ENCODE assay signal across 18 cellular contexts in genomic region chr12:98856897-98857540, GRCh38.
DNase-seq lines count a peak whose midpoint lies in the region; TF ChIP-seq lines count a peak whose summit lies in the region.
"Had no signal": no experiment of that assay in that cellular context is flagged by ENCODE, and none has a peak within 500 bp of the region (broad histone marks: within the 10 kb centered on the region; RNA-seq: fewer than 3 reads in every experiment).

No MANE protein-coding gene starts in this region.

- no peaks in the 10 kb centered on the region for H4K20me1 ChIP-seq in MM.1S (ENCODE audit: insufficient read depth, low read length)

- H3K4me2 ChIP-seq in MM.1S (ENCODE audit: low read depth, low read length) = no peak overlapping the region

- TF ChIP-seq POLR2A in testis (IDR thresholded peaks at IDR 0.05) = no peak

- peak; percentile 75 for DNase-seq in DMS53 treated with DMSO at 0.1 percent for 48 hours (lab: John Stamatoyannopoulos, UW; ENCODE audit: unreplicated experiment)
- DNase-seq in NCI-H2227 (lab: John Stamatoyannopoulos, UW; ENCODE audit: unreplicated experiment) = peak; percentile 51
- DNase-seq in choroid plexus epithelial cell (ENCODE audit: low read depth) = peak; percentile 35
- peak; percentile 34 for DNase-seq in kidney glomerular epithelial cell (lab: John Stamatoyannopoulos, UW)
- no peak for DNase-seq in testis
- DNase-seq in activated T-cell treated with anti-CD3 and anti-CD28 coated beads, Interleukin-2, amount 50 U/mL, for 48 hours = no peak
- no peak for DNase-seq in MM.1S
- DNase-seq in CD8-positive, alpha-beta memory T cell = no peak
- DNase-seq: amniotic stem cell; cortex of kidney; head of caudate nucleus; left ventricle myocardium superior; naive thymus-derived CD4-positive, alpha-beta T cell; NCI-H1930; NCI-H774; psoas muscle; SW 1271 had no signal

- H3K27ac ChIP-seq in testis (no peak overlapping the region), MM.1S (ENCODE audit: low read length) (no peak overlapping the region)
- no peak overlapping the region for H3K27ac ChIP-seq in CD8-positive, alpha-beta memory T cell (ENCODE audit: low read depth, low read length)
- H3K27ac ChIP-seq: psoas muscle had no signal

- H3F3A ChIP-seq in MM.1S (ENCODE audit: insufficient read depth, low read length) = no peaks in the 10 kb centered on the region

- H3K4me1 ChIP-seq in testis (no peaks in the 10 kb centered on the region), MM.1S (ENCODE audit: low read length) (no peaks in the 10 kb centered on the region)
- no peaks in the 10 kb centered on the region for H3K4me1 ChIP-seq in CD8-positive, alpha-beta memory T cell (ENCODE audit: insufficient read depth, low read length)
- H3K4me1 ChIP-seq: psoas muscle had no signal

- CTCF ChIA-PET in CD8-positive, alpha-beta memory T cell (lab: Charles Lee) = no interaction called here

- H3K4me3 ChIP-seq in choroid plexus epithelial cell (ENCODE audit: low read depth, low read length) = no peak overlapping the region
- no peak overlapping the region for H3K4me3 ChIP-seq in testis
- no peak overlapping the region for H3K4me3 ChIP-seq in MM.1S (ENCODE audit: low read length)
- H3K4me3 ChIP-seq in CD8-positive, alpha-beta memory T cell (ENCODE audit: low read length) = no peak overlapping the region
- H3K4me3 ChIP-seq: psoas muscle had no signal

- H3K4me1 Mint-ChIP-seq in CD8-positive, alpha-beta memory T cell = no peaks in the 10 kb centered on the region

- no peaks in the 10 kb centered on the region for H3K9me3 ChIP-seq in testis
- H3K9me3 ChIP-seq in MM.1S (replicated peaks; ENCODE audit: insufficient read depth, low read length) = no peaks in the 10 kb centered on the region
- no peaks in the 10 kb centered on the region for H3K9me3 ChIP-seq in CD8-positive, alpha-beta memory T cell (ENCODE audit: low read length)
- H3K9me3 ChIP-seq: psoas muscle had no signal

- H3K36me3 ChIP-seq in testis (ENCODE audit: low read depth, missing control alignments) = no peaks in the 10 kb centered on the region
- H3K36me3 ChIP-seq in MM.1S (replicated peaks; ENCODE audit: insufficient read depth, low read length) = no peaks in the 10 kb centered on the region
- H3K36me3 ChIP-seq in CD8-positive, alpha-beta memory T cell (ENCODE audit: insufficient read depth, low read length) = no peaks in the 10 kb centered on the region

- peaks cover 6 to 11% of the 10 kb centered on the region in 2 donors for H3K27me3 Mint-ChIP-seq in CD8-positive, alpha-beta memory T cell
- H3K27me3 Mint-ChIP-seq: stimulated activated naive CD8-positive, alpha-beta T cell treated with anti-CD3 and anti-CD28 coated beads, Interleukin-15, Interleukin-2, amounts not matched to agents 100 ng/mL and 50 ng/mL, for 24 hours had no signal

- H3K27ac Mint-ChIP-seq in CD8-positive, alpha-beta memory T cell = no peak overlapping the region
- H3K27ac Mint-ChIP-seq: naive thymus-derived CD4-positive, alpha-beta T cell; stimulated activated naive CD8-positive, alpha-beta T cell treated with anti-CD3 and anti-CD28 coated beads, Interleukin-15, Interleukin-2, amounts not matched to agents 100 ng/mL and 50 ng/mL, for 24 hours had no signal

- POLR2A ChIA-PET in CD8-positive, alpha-beta memory T cell (lab: Charles Lee) = no interaction called here

- intact Hi-C loops in testis (cut with DNase I; ENCODE audit: low total_unique reads) = no loop called here

- no peak overlapping the region for H3K9ac ChIP-seq in MM.1S (ENCODE audit: low read length)

- H3K4me3 Mint-ChIP-seq in CD8-positive, alpha-beta memory T cell = no peak overlapping the region
- H3K4me3 Mint-ChIP-seq: naive thymus-derived CD4-positive, alpha-beta T cell; stimulated activated naive CD8-positive, alpha-beta T cell treated with anti-CD3 and anti-CD28 coated beads, Interleukin-15, Interleukin-2, amounts not matched to agents 100 ng/mL and 50 ng/mL, for 24 hours had no signal

- H3K9me2 ChIP-seq in MM.1S (replicated peaks; ENCODE audit: insufficient read depth, low read length) = no peaks in the 10 kb centered on the region

- no peaks in the 10 kb centered on the region for H3K36me3 Mint-ChIP-seq in CD8-positive, alpha-beta memory T cell
- H3K36me3 Mint-ChIP-seq: naive thymus-derived CD4-positive, alpha-beta T cell had no signal

- TF ChIP-seq CTCF in choroid plexus epithelial cell (conservative IDR thresholded peaks at IDR 0.05; ENCODE audit: low read depth, low read length) (no peak), testis (IDR thresholded peaks at IDR 0.05) (no peak), MM.1S (IDR thresholded peaks at IDR 0.05; ENCODE audit: low read length) (no peak)

- 48 to 53% methylated on average over 4 of the region's 4 CpGs for WGBS in testis, 2 donors

- H3K27me3 ChIP-seq in testis (no peaks in the 10 kb centered on the region), MM.1S (replicated peaks; ENCODE audit: insufficient read depth, low read length) (no peaks in the 10 kb centered on the region)
- H3K27me3 ChIP-seq in CD8-positive, alpha-beta memory T cell (ENCODE audit: insufficient read depth, low read length, poor library complexity, severe bottlenecking) = no peaks in the 10 kb centered on the region

- no peaks in the 10 kb centered on the region for H3K79me2 ChIP-seq in MM.1S (ENCODE audit: low read length)

- H3K9me3 Mint-ChIP-seq in CD8-positive, alpha-beta memory T cell = no peaks in the 10 kb centered on the region
- H3K9me3 Mint-ChIP-seq: naive thymus-derived CD4-positive, alpha-beta T cell; stimulated activated naive CD8-positive, alpha-beta T cell treated with anti-CD3 and anti-CD28 coated beads, Interleukin-15, Interleukin-2, amounts not matched to agents 100 ng/mL and 50 ng/mL, for 24 hours had no signal

- no peak overlapping the region for H2AFZ ChIP-seq in MM.1S (ENCODE audit: low read length)

Comparison
In these comparisons a context has a peak if more than half of its experiments do, and no peak if none do; other contexts are left out.
1. DNase-seq: peak in DMS53 treated with DMSO at 0.1 percent for 48 hours (single experiment), NCI-H2227 (single experiment), choroid plexus epithelial cell (single experiment) and kidney glomerular epithelial cell (single experiment); none in testis (single experiment), activated T-cell treated with anti-CD3 and anti-CD28 coated beads, Interleukin-2, amount 50 U/mL, for 48 hours (0 of 2), MM.1S (single experiment) and CD8-positive, alpha-beta memory T cell (0 of 5).